1 cellular context compared by ENCODE assay signal in the genomic region with DNA sequence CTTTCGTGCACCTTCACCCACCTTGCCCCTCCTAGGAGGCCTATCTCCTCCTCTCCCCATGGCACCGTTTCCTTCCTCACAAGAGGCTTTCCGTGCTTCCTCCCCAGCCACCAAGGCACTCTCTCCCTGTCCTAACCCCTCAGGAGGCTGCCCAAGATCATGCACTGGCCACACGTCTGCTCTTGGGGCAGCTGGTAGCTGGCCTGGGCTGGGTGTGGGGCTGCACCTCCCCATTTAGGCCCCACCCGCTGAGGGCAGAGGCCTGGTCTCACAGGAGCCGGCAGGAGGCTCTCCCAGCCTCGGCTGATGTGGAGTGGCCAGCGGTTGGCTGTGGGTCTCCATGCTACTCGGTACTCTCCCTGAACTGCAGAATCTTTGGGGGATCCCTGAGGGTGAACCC.
TF ChIP-seq lines count a peak whose summit lies in the region.

No MANE protein-coding gene starts in this region.

TF ChIP-seq in SK-N-SH treated with all-trans-retinoic acid at 6 μM for 48 hours, 23 proteins besides CTCF, POLR2A, EP300 and RAD21 (continued from another document):
- no peak for TF ChIP-seq PATZ1 (CRISPR knock-in tag; IDR thresholded peaks at IDR 0.05; ENCODE audit: borderline replicate concordance)
- no peak for TF ChIP-seq ZNF70 (CRISPR knock-in tag; IDR thresholded peaks at IDR 0.05)
- TF ChIP-seq ZNF8 (CRISPR knock-in tag; IDR thresholded peaks at IDR 0.05), result no peak
- no peak for TF ChIP-seq ISL1 (CRISPR knock-in tag; IDR thresholded peaks at IDR 0.05)
- no peak for TF ChIP-seq ZC3H10 (CRISPR knock-in tag; IDR thresholded peaks at IDR 0.05)
